Comparison of ENCODE assay signal across 16 cellular contexts in genomic region chr7:22153427-22154106, GRCh38.
DNase-seq lines count a peak whose midpoint lies in the region; ATAC-seq and TF ChIP-seq lines count a peak whose summit lies in the region.
"Had no signal": no experiment of that assay in that cellular context is flagged by ENCODE, and none has a peak within 500 bp of the region (broad histone marks: within the 10 kb centered on the region; RNA-seq: fewer than 3 reads in every experiment).

No MANE protein-coding gene starts in this region.

- DNase-seq in caudate nucleus (lab: John Stamatoyannopoulos, UW): no peak
- no peak for DNase-seq in osteoblast (ENCODE audit: insufficient read length, low spot score, missing footprints)
- DNase-seq: DMS 273 treated with DMSO at 0.1 percent for 48 hours, heart right ventricle, NCI-H1105, NCI-H2107, NCI-H524 treated with DMSO at 0.1 percent for 48 hours, pancreas, SW 1271, testis had no signal

- 54% methylated on average over 7 of the region's 8 CpGs for WGBS in HUES64
- WGBS in mesodermal cell (ENCODE audit: insufficient coverage in 2 of 2), 2 experiments: 61% methylated on average over 2 of the region's 8 CpGs

- H3K4me2 ChIP-seq in osteoblast (ENCODE audit: insufficient read depth, low read length): no peak overlapping the region

- H3K4me1 ChIP-seq in HUES64 (ENCODE audit: insufficient read depth, low read length): peaks cover 19% of the 10 kb centered on the region
- H3K4me1 ChIP-seq in mesodermal cell (ENCODE audit: control insufficient read depth, insufficient read depth, low read length, poor library complexity, severe bottlenecking): peaks cover 19% of the 10 kb centered on the region
- H3K4me1 ChIP-seq in osteoblast (ENCODE audit: insufficient read depth, low read length): peaks cover 12% of the 10 kb centered on the region
- H3K4me1 ChIP-seq: pancreas, testis had no signal

- H3K36me3 ChIP-seq in HUES64 (ENCODE audit: insufficient read depth, low read length): peaks cover 26% of the 10 kb centered on the region
- no peaks in the 10 kb centered on the region for H3K36me3 ChIP-seq in mesodermal cell (ENCODE audit: control insufficient read depth, insufficient read depth, low read length)
- no peaks in the 10 kb centered on the region for H3K36me3 ChIP-seq in osteoblast (ENCODE audit: insufficient read depth, low read length)

- no peak overlapping the region for H2AFZ ChIP-seq in osteoblast (ENCODE audit: low read length)

- H3K9me3 ChIP-seq in HUES64 (ENCODE audit: insufficient read depth, low read depth, low read length) (no peaks in the 10 kb centered on the region), mesodermal cell (ENCODE audit: control insufficient read depth, low read length) (no peaks in the 10 kb centered on the region), osteoblast (ENCODE audit: low read depth, low read length) (no peaks in the 10 kb centered on the region)
- H3K9me3 ChIP-seq: heart right ventricle, pancreas, testis had no signal

- H3K4me3 ChIP-seq in HUES64 (ENCODE audit: low read length) (no peak overlapping the region), mesodermal cell (ENCODE audit: extremely low read depth, insufficient read depth, low read length, poor library complexity, severe bottlenecking) (no peak overlapping the region), osteoblast (ENCODE audit: insufficient read depth, low read length) (no peak overlapping the region)
- H3K4me3 ChIP-seq: heart right ventricle, pancreas, testis had no signal

- H3K27ac ChIP-seq in HUES64 (ENCODE audit: low read depth, low read length) (peak overlapping the region; percentile 67; the same call in 1 of the 2 replicates), caudate nucleus (ENCODE audit: low read depth, low read length) (peak overlapping the region; percentile 52), mesodermal cell (ENCODE audit: low read depth, low read length, severe bottlenecking) (peak overlapping the region; percentile 30), temporal lobe (ENCODE audit: low read depth, low read length) (peak overlapping the region; percentile 78), osteoblast (ENCODE audit: low read depth, low read length) (no peak overlapping the region)
- H3K27ac ChIP-seq: pancreas, testis had no signal

- no peaks in the 10 kb centered on the region for H3K27me3 ChIP-seq in HUES64 (ENCODE audit: insufficient read depth, low read length)
- H3K27me3 ChIP-seq in osteoblast (ENCODE audit: insufficient read depth, low read length): no peaks in the 10 kb centered on the region
- H3K27me3 ChIP-seq: heart right ventricle, pancreas, testis had no signal

- H4K20me1 ChIP-seq in osteoblast (ENCODE audit: insufficient read depth, low read length): no peaks in the 10 kb centered on the region

- H3K79me2 ChIP-seq in osteoblast (ENCODE audit: insufficient read depth, low read length): no peaks in the 10 kb centered on the region

- H3K9ac ChIP-seq in HUES64 (ENCODE audit: low read depth, low read length): no peak overlapping the region

- ATAC-seq in HG03442 (IDR thresholded peaks at IDR 0.05; ENCODE audit: unreplicated experiment) (no peak), GM18861 (IDR thresholded peaks at IDR 0.05; ENCODE audit: unreplicated experiment) (no peak)
- ATAC-seq: activated naive CD4-positive, alpha-beta T cell treated with anti-CD3 and anti-CD28 coated beads, Interleukin-2, amount 50 U/mL, for 72 hours; pancreas had no signal

- TF ChIP-seq CTCF in osteoblast (IDR thresholded peaks at IDR 0.05; ENCODE audit: extremely low read depth, low read depth, low read length): no peak
